23 cellular contexts compared by ENCODE assay signal in the genomic region with DNA sequence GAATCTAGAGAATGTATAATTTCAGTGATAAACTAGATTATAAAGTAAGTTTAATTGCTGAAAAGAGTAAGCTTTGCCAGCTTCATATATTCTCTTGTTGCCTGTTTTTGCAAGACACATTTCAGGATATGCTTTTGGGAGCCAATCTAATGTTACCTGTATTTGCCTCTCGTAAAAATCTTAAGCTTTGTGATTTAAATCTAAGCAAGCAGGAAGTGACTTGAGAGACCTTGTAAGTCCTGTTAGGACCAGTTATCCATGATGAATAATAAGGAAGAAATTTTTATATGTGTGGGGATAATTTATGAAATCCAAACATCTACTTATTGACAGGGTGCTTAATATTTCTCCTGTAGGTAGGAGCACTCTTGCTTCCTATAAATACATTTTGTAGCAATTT.
DNase-seq lines count a peak whose midpoint lies in the region; ATAC-seq and TF ChIP-seq lines count a peak whose summit lies in the region.
"Had no signal": no experiment of that assay in that cellular context is flagged by ENCODE, and none has a peak within 500 bp of the region (broad histone marks: within the 10 kb centered on the region; RNA-seq: fewer than 3 reads in every experiment).

No MANE protein-coding gene starts in this region.

- no peaks in the 10 kb centered on the region for H3K36me3 ChIP-seq in aorta (ENCODE audit: control insufficient read depth in 1 of 2, insufficient read depth in 2 of 2, low read length in 1 of 2)
- H3K36me3 ChIP-seq: MG63 had no signal

- in situ Hi-C loops in T47D (cut with HindIII; ENCODE audit: low pct_unique_long_range_greater_than_20kb, low sequenced_read_pairs): no loop called here

- no peak for TF ChIP-seq CTCF in MCF 10A (IDR thresholded peaks at IDR 0.05; ENCODE audit: unreplicated experiment)
- TF ChIP-seq CTCF in RWPE1 (conservative IDR thresholded peaks at IDR 0.05; ENCODE audit: low read depth): no peak
- no peak for TF ChIP-seq CTCF in foreskin keratinocyte (conservative IDR thresholded peaks at IDR 0.05)

- H3K27me3 ChIP-seq in foreskin keratinocyte (no peaks in the 10 kb centered on the region), aorta (ENCODE audit: control insufficient read depth in 1 of 2, insufficient read depth in 2 of 2, low read length in 1 of 2) (no peaks in the 10 kb centered on the region)
- H3K27me3 ChIP-seq: MG63, SJCRH30 had no signal

- POLR2A ChIA-PET in MCF 10A (lab: Yijun Ruan, JAX): no interaction called here
- POLR2A ChIA-PET in RWPE1 (lab: Yijun Ruan, JAX; ENCODE audit: low non-redundant PET): no interaction called here

- no peak overlapping the region for H3K27ac ChIP-seq in RWPE1
- H3K27ac ChIP-seq in foreskin keratinocyte: peak overlapping the region; percentile 6
- no peak overlapping the region for H3K27ac ChIP-seq in aorta (ENCODE audit: low read depth in 1 of 2, low read length in 2 of 2)
- H3K27ac ChIP-seq: GM23248, SJCRH30 had no signal

- 88 to 95% methylated on average over 1 of the region's 1 CpG for WGBS in aorta, 2 donors

- no peak overlapping the region for H3K4me3 ChIP-seq in aorta (ENCODE audit: low read length in 2 of 2)
- H3K4me3 ChIP-seq: GM23248, MG63, SJCRH30 had no signal

- no TSS peak for BruUV-seq in MCF 10A (replicated peaks; lab: Mats Ljungman, UMichigan)

- CTCF ChIA-PET in MCF 10A (lab: Yijun Ruan, JAX): interaction anchor here (0.7 kb wide), 2 partner anchors 10 to 27 kb away, joined by 3 read pairs; no protein-coding TSS in a partner anchor
- CTCF ChIA-PET in RWPE1 (lab: Yijun Ruan, JAX): interaction anchor here (0.5 to 1.0 kb wide), 2 partner anchors 18 to 59 kb away, joined by 3 read pairs; no protein-coding TSS in a partner anchor

- ATAC-seq in foreskin keratinocyte (peak; percentile 62), aorta (ENCODE audit: low FRiP score) (no peak)
- ATAC-seq in stimulated activated naive CD8-positive, alpha-beta T cell treated with anti-CD3 and anti-CD28 coated beads, Interleukin-15, amount 100 ng/mL, for 72 hours: no peak

- no peak overlapping the region for H3K27ac Mint-ChIP-seq in MCF 10A (ENCODE audit: low read depth, unreplicated experiment)
- no peak overlapping the region for H3K27ac Mint-ChIP-seq in stimulated activated naive CD8-positive, alpha-beta T cell treated with anti-CD3 and anti-CD28 coated beads, Interleukin-15, amount 100 ng/mL, for 72 hours
- H3K27ac Mint-ChIP-seq: CD14-positive monocyte had no signal

- peak; percentile 25 to 67 for DNase-seq in T47D (ENCODE audit: low read depth in 1 of 2, low spot score in 1 of 2)
- no peak for DNase-seq in MCF 10A (ENCODE audit: unreplicated experiment)
- peak; percentile 50 for DNase-seq in RWPE1 (ENCODE audit: low spot score)
- DNase-seq in foreskin keratinocyte: peak; percentile 42 to 75
- DNase-seq in head of caudate nucleus: no peak
- no peak for DNase-seq in aorta
- no peak for DNase-seq in stimulated activated naive CD8-positive, alpha-beta T cell treated with anti-CD3 and anti-CD28 coated beads, Interleukin-15, amount 100 ng/mL, for 72 hours
- DNase-seq in hippocampal formation (lab: John Stamatoyannopoulos, UW): no peak
- DNase-seq: 8988T, AML-193, GM23248, HCEC 1CT, Karpas-422, MG63, NCI-H1048, NCI-H1417 treated with DMSO at 0.1 percent for 48 hours, NCI-H187, NCI-H446, NCI-H526, RPMI8226, SJCRH30 had no signal

- H3K36me3 Mint-ChIP-seq in MCF 10A (ENCODE audit: insufficient read depth, unreplicated experiment): peaks cover 5% of the 10 kb centered on the region

- H3K4me3 Mint-ChIP-seq in MCF 10A (ENCODE audit: unreplicated experiment): no peak overlapping the region
- H3K4me3 Mint-ChIP-seq in stimulated activated naive CD8-positive, alpha-beta T cell treated with anti-CD3 and anti-CD28 coated beads, Interleukin-15, amount 100 ng/mL, for 72 hours: no peak overlapping the region
- H3K4me3 Mint-ChIP-seq: CD14-positive monocyte, IgD-negative memory B cell had no signal

- intact Hi-C loops in MCF 10A (cut with micrococcal nuclease): no loop called here
- intact Hi-C loops in head of caudate nucleus (cut with DNase I): no loop called here
- intact Hi-C loops in aorta (cut with DNase I): no loop called here

- no peaks in the 10 kb centered on the region for H3K9me3 Mint-ChIP-seq in MCF 10A (ENCODE audit: unreplicated experiment)
- peaks cover 0 to 4% of the 10 kb centered on the region in 2 donors for H3K9me3 Mint-ChIP-seq in stimulated activated naive CD8-positive, alpha-beta T cell treated with anti-CD3 and anti-CD28 coated beads, Interleukin-15, amount 100 ng/mL, for 72 hours
- H3K9me3 Mint-ChIP-seq: IgD-negative memory B cell had no signal

- H3K4me1 Mint-ChIP-seq in MCF 10A (ENCODE audit: insufficient read depth, unreplicated experiment): peaks cover 11% of the 10 kb centered on the region
- H3K4me1 Mint-ChIP-seq in stimulated activated naive CD8-positive, alpha-beta T cell treated with anti-CD3 and anti-CD28 coated beads, Interleukin-15, amount 100 ng/mL, for 72 hours: peaks cover 14% of the 10 kb centered on the region

- no peaks in the 10 kb centered on the region for H3K27me3 Mint-ChIP-seq in MCF 10A (ENCODE audit: insufficient read depth, unreplicated experiment)
- no peaks in the 10 kb centered on the region for H3K27me3 Mint-ChIP-seq in stimulated activated naive CD8-positive, alpha-beta T cell treated with anti-CD3 and anti-CD28 coated beads, Interleukin-15, amount 100 ng/mL, for 72 hours
- H3K27me3 Mint-ChIP-seq: IgD-negative memory B cell had no signal

- H3K4me1 ChIP-seq in foreskin keratinocyte: peaks cover 18% of the 10 kb centered on the region
- no peaks in the 10 kb centered on the region for H3K4me1 ChIP-seq in aorta (ENCODE audit: control insufficient read depth in 1 of 2, insufficient read depth in 2 of 2, low read length in 2 of 2)

- no peaks in the 10 kb centered on the region for H3K9me3 ChIP-seq in aorta (ENCODE audit: control insufficient read depth, low read length)
- H3K9me3 ChIP-seq: MG63 had no signal

Comparison
In these comparisons a context has a peak if more than half of its experiments do, and no peak if none do; other contexts are left out.
1. DNase-seq: peak in T47D (2 of 2), RWPE1 (single experiment) and foreskin keratinocyte (2 of 2); none in MCF 10A (single experiment), head of caudate nucleus (0 of 42), aorta (0 of 2), stimulated activated naive CD8-positive, alpha-beta T cell treated with anti-CD3 and anti-CD28 coated beads, Interleukin-15, amount 100 ng/mL, for 72 hours (0 of 2) and hippocampal formation (0 of 2).